In genomic region chrX:53723381-53723780, GRCh38 we compare ENCODE assay signal across 23 cellular contexts. TPM values are rescaled to one million over a fixed set of nuclear protein-coding genes. Genes with fewer than 3 reads are reported as not detected.
DNase-seq lines count a peak whose midpoint lies in the region; ATAC-seq, FAIRE-seq and TF ChIP-seq lines count a peak whose summit lies in the region.
"Had no signal": no experiment of that assay in that cellular context is flagged by ENCODE, and none has a peak within 500 bp of the region (broad histone marks: within the 10 kb centered on the region; RNA-seq: fewer than 3 reads in every experiment).

No MANE protein-coding gene starts in this region.

- H3K4me2 ChIP-seq in HepG2 (ENCODE audit: low read depth, low read length), result no peak overlapping the region
- H3K4me2 ChIP-seq: A549, BLaER1 had no signal

- peaks cover 6 to 17% of the 10 kb centered on the region in 2 donors for H3K36me3 Mint-ChIP-seq in activated T-cell treated with anti-CD3 and anti-CD28 coated beads, Interleukin-2, amount 50 U/mL, for 72 hours (ENCODE audit: insufficient read depth in 2 of 2)
- H3K36me3 Mint-ChIP-seq in activated T-cell treated with anti-CD3 and anti-CD28 coated beads, Interleukin-2, amount 50 U/mL, for 24 hours (ENCODE audit: low read depth), result peaks cover 4% of the 10 kb centered on the region
- H3K36me3 Mint-ChIP-seq: CD14-positive monocyte; CD4-positive, alpha-beta memory T cell had no signal

- peak overlapping the region; percentile 69 for H3K27ac Mint-ChIP-seq in activated T-cell treated with anti-CD3 and anti-CD28 coated beads, Interleukin-2, amount 50 U/mL, for 72 hours
- no peak overlapping the region for H3K27ac Mint-ChIP-seq in activated T-cell treated with anti-CD3 and anti-CD28 coated beads, Interleukin-2, amount 50 U/mL, for 24 hours
- H3K27ac Mint-ChIP-seq: CD14-positive monocyte, HFFc6 had no signal

- H4K20me1 ChIP-seq in HepG2 (ENCODE audit: insufficient read depth, low read length), result no peaks in the 10 kb centered on the region
- H4K20me1 ChIP-seq: BLaER1 had no signal

- no TSS peak for BruUV-seq in HepG2 (replicated peaks; lab: Mats Ljungman, UMichigan)

- H3K9me3 Mint-ChIP-seq in activated T-cell treated with anti-CD3 and anti-CD28 coated beads, Interleukin-2, amount 50 U/mL, for 72 hours, result peaks cover 0 to 2% of the 10 kb centered on the region in 2 donors
- no peaks in the 10 kb centered on the region for H3K9me3 Mint-ChIP-seq in activated T-cell treated with anti-CD3 and anti-CD28 coated beads, Interleukin-2, amount 50 U/mL, for 24 hours
- H3K9me3 Mint-ChIP-seq: CD4-positive, alpha-beta memory T cell had no signal

- no peak overlapping the region for H3K4me3 ChIP-seq in HepG2 (replicated peaks in 1 of 3; ENCODE audit: insufficient read depth in 1 of 3, low read depth in 2 of 3, low read length in 3 of 3)
- H3K4me3 ChIP-seq: A549, BLaER1 had no signal

- H3K27me3 Mint-ChIP-seq in activated T-cell treated with anti-CD3 and anti-CD28 coated beads, Interleukin-2, amount 50 U/mL, for 72 hours (ENCODE audit: low read depth), result peaks cover 7% of the 10 kb centered on the region
- H3K27me3 Mint-ChIP-seq in activated T-cell treated with anti-CD3 and anti-CD28 coated beads, Interleukin-2, amount 50 U/mL, for 24 hours, result peaks cover 15% of the 10 kb centered on the region
- H3K27me3 Mint-ChIP-seq: CD4-positive, alpha-beta memory T cell had no signal

- TF ChIP-seq POLR2A in HepG2 (IDR thresholded peaks at IDR 0.05; ENCODE audit: insufficient read depth in 1 of 2, low read depth in 2 of 2, low read length in 2 of 2), result no peak

- H3K9ac ChIP-seq in HepG2 (ENCODE audit: insufficient read depth, low read depth, low read length), result no peak overlapping the region
- H3K9ac ChIP-seq: BLaER1 had no signal

- peak overlapping the region in 1 of 2 donors; percentile 37 for H3K4me3 Mint-ChIP-seq in activated T-cell treated with anti-CD3 and anti-CD28 coated beads, Interleukin-2, amount 50 U/mL, for 72 hours
- no peak overlapping the region for H3K4me3 Mint-ChIP-seq in activated T-cell treated with anti-CD3 and anti-CD28 coated beads, Interleukin-2, amount 50 U/mL, for 24 hours
- H3K4me3 Mint-ChIP-seq: CD14-positive monocyte; CD4-positive, alpha-beta memory T cell; HFFc6 had no signal

- no peaks in the 10 kb centered on the region for H3K4me1 ChIP-seq in HepG2 (ENCODE audit: insufficient read depth, low read length)

- CTCF ChIA-PET in HepG2 (lab: Yijun Ruan, JAX; ENCODE audit: low intra/inter-chr PET ratio, low total read pairs), result no interaction called here

- TF ChIP-seq EP300 in HepG2 (IDR thresholded peaks at IDR 0.05; ENCODE audit: low read depth in 2 of 2, low read length in 2 of 2) (no peak), HepG2 (CRISPR knock-in tag; IDR thresholded peaks at IDR 0.05; ENCODE audit: borderline replicate concordance) (no peak)

- no peaks in the 10 kb centered on the region for H3K79me2 ChIP-seq in HepG2 (ENCODE audit: insufficient read depth, low read length)

- DNase-seq in DMS 273 (lab: John Stamatoyannopoulos, UW; ENCODE audit: unreplicated experiment) (peak; percentile 7), DMS 273 treated with DMSO at 0.1 percent for 48 hours (lab: John Stamatoyannopoulos, UW) (no peak), cerebellum (ENCODE audit: low spot score) (peak; percentile 13), hippocampal formation (lab: John Stamatoyannopoulos, UW) (no peak), HepG2 (ENCODE audit: low spot score) (no peak), COLO829 (ENCODE audit: low spot score) (no peak)
- DNase-seq in activated T-cell treated with anti-CD3 and anti-CD28 coated beads, Interleukin-2, amount 50 U/mL, for 72 hours, result no peak
- DNase-seq in activated T-cell treated with anti-CD3 and anti-CD28 coated beads, Interleukin-2, amount 50 U/mL, for 24 hours, result no peak
- DNase-seq: AML-193; CD4-positive, alpha-beta memory T cell; DMS153; DMS79; GF-D8; GOT3; H7; HFFc6; IMR-90 had no signal

- no peak for TF ChIP-seq RAD21 in HepG2 (CRISPR knock-in tag; IDR thresholded peaks at IDR 0.05)

- no peak for FAIRE-seq in HepG2 (lab: Jason Lieb, UNC)
- FAIRE-seq: A549 had no signal

- no peaks in the 10 kb centered on the region for H3K27me3 ChIP-seq in HepG2 (ENCODE audit: control insufficient read depth in 1 of 2, insufficient read depth in 2 of 2, low read length in 2 of 2)

- 54% methylated on average over 4 of the region's 4 CpGs for WGBS in HepG2 (ENCODE audit: low lambda C conversion rate)

- H3K36me3 ChIP-seq in HepG2 (replicated peaks in 1 of 2; ENCODE audit: control insufficient read depth in 1 of 2, insufficient read depth in 2 of 2, low read length in 2 of 2), result no peaks in the 10 kb centered on the region
- H3K36me3 ChIP-seq: BLaER1 had no signal

- H3K4me1 Mint-ChIP-seq in activated T-cell treated with anti-CD3 and anti-CD28 coated beads, Interleukin-2, amount 50 U/mL, for 72 hours (ENCODE audit: low read depth), result peaks cover 43% of the 10 kb centered on the region
- H3K4me1 Mint-ChIP-seq in activated T-cell treated with anti-CD3 and anti-CD28 coated beads, Interleukin-2, amount 50 U/mL, for 24 hours (ENCODE audit: low read depth), result peaks cover 40% of the 10 kb centered on the region

- intact Hi-C loops in HepG2 (cut with micrococcal nuclease; ENCODE audit: unreplicated experiment), result no loop called here

- in situ Hi-C loops in HepG2 (cut with HindIII; ENCODE audit: extremely low pct_ligation_motif_present, low pct_unique_long_range_greater_than_20kb), result no loop called here

- POLR2A ChIA-PET in HepG2 (lab: Yijun Ruan, JAX), result no interaction called here

- no peak for ATAC-seq in activated T-cell treated with anti-CD3 and anti-CD28 coated beads, Interleukin-2, amount 50 U/mL, for 72 hours (replicated peaks in 1 of 2)
- no peak for ATAC-seq in HepG2
- ATAC-seq: A549, HCT116 had no signal

- no peaks in the 10 kb centered on the region for H3K9me3 ChIP-seq in HepG2 (ENCODE audit: low read length)
- H3K9me3 ChIP-seq: A549 had no signal

- H2AFZ ChIP-seq in HepG2 (ENCODE audit: low read length), result no peak overlapping the region

- no peak overlapping the region for H3K27ac ChIP-seq in HepG2 (ENCODE audit: extremely low read length, insufficient read depth, low read length)
- H3K27ac ChIP-seq: 22Rv1, A549, BLaER1, HL-60 had no signal

- TF ChIP-seq CTCF in HepG2 (CRISPR knock-in tag; IDR thresholded peaks at IDR 0.05), result no peak

TF ChIP-seq in HepG2, 621 proteins besides CTCF, POLR2A, EP300 and RAD21 (continues in another document):
- TF ChIP-seq ZBTB7A (CRISPR knock-in tag; IDR thresholded peaks at IDR 0.05) (no peak), MNT (IDR thresholded peaks at IDR 0.05) (no peak), RBM39 (IDR thresholded peaks at IDR 0.05; ENCODE audit: low read depth, low read length, poor library complexity, severe bottlenecking) (no peak), ZNF598 (CRISPR knock-in tag; IDR thresholded peaks at IDR 0.05; ENCODE audit: borderline replicate concordance) (no peak)

RNA-seq across cellular contexts. Expression of gene HUWE1, which starts 36.9 kb away (rescaled TPM):
- total RNA-seq in activated T-cell treated with anti-CD3 and anti-CD28 coated beads, Interleukin-2, amount 50 U/mL, for 72 hours, result 100 to 1,000 TPM; 608 to 684 TPM
- total RNA-seq in cerebellum (113 TPM), HepG2 (2016; rRNA removed; fragmentation: Illumina TruSeq; extraction: Trizol) (68.1 and 96.6 TPM in 2 replicates)
- 18.7 and 19.5 TPM in 2 replicates for total RNA-seq in HepG2 (2016; cell fraction: cytosol; rRNA removed; fragmentation: Illumina TruSeq; extraction: Trizol; ENCODE audit: low read depth)
- 63.7 and 85.8 TPM in 2 replicates for total RNA-seq in HepG2 (2016; cell fraction: insoluble cytoplasmic fraction; rRNA removed; fragmentation: Illumina TruSeq; extraction: Trizol)
- total RNA-seq in HepG2 (2016; cell fraction: membrane; rRNA removed; fragmentation: Illumina TruSeq; extraction: Trizol), result 32.4 and 34.6 TPM in 2 replicates
- total RNA-seq in HepG2 (2016; cell fraction: nucleus; rRNA removed; fragmentation: Illumina TruSeq; extraction: Trizol), result 88.7 and 97.2 TPM in 2 replicates
- polyA plus RNA-seq in HepG2 (2011; rRNA removed), result 54.2 and 63.2 TPM in 2 replicates
- polyA plus RNA-seq in HepG2 (2011; cell fraction: cytosol; rRNA removed), result 32.4 and 38.8 TPM in 2 replicates
- 89.4 and 97.8 TPM in 2 replicates for polyA plus RNA-seq in HepG2 (2011; cell fraction: nucleus; rRNA removed)
- 59.3 and 61.1 TPM in 2 replicates for polyA plus RNA-seq in HepG2 (2012)
- polyA plus RNA-seq in HepG2 (2016; cell fraction: cytosol; fragmentation: Illumina TruSeq; extraction: Trizol; ENCODE audit: low read depth), result 2.8 and 2.9 TPM in 2 replicates
- 49.2 and 61.3 TPM in 2 replicates for polyA plus RNA-seq in HepG2 (2016; cell fraction: insoluble cytoplasmic fraction; fragmentation: Illumina TruSeq; extraction: Trizol; ENCODE audit: low read depth)
- polyA plus RNA-seq in HepG2 (2016; cell fraction: membrane; fragmentation: Illumina TruSeq; extraction: Trizol; ENCODE audit: low read depth), result 7.0 and 9.0 TPM in 2 replicates
- 115 and 144 TPM in 2 replicates for polyA plus RNA-seq in HepG2 (2016; cell fraction: nucleus; fragmentation: Illumina TruSeq; extraction: Trizol; ENCODE audit: insufficient read depth, low read depth)
- polyA minus RNA-seq in HepG2 (2011; rRNA and poly(A)+ RNA removed; ENCODE audit: low replicate concordance), result 297 and 529 TPM in 2 replicates
- polyA minus RNA-seq in HepG2 (2011; cell fraction: cytosol; rRNA and poly(A)+ RNA removed), result 117 and 122 TPM in 2 replicates
- polyA minus RNA-seq in HepG2 (2011; cell fraction: nucleus; rRNA and poly(A)+ RNA removed), result 138 and 173 TPM in 2 replicates

Comparison
In these comparisons a context has a peak if more than half of its experiments do, and no peak if none do; other contexts are left out.
1. DNase-seq: peak in DMS 273 (single experiment) and cerebellum (single experiment); none in DMS 273 treated with DMSO at 0.1 percent for 48 hours (single experiment), activated T-cell treated with anti-CD3 and anti-CD28 coated beads, Interleukin-2, amount 50 U/mL, for 72 hours (0 of 2), activated T-cell treated with anti-CD3 and anti-CD28 coated beads, Interleukin-2, amount 50 U/mL, for 24 hours (single experiment), hippocampal formation (0 of 2), HepG2 (single experiment) and COLO829 (single experiment).